Comparison of ENCODE assay signal across 8 cellular contexts in the genomic region with DNA sequence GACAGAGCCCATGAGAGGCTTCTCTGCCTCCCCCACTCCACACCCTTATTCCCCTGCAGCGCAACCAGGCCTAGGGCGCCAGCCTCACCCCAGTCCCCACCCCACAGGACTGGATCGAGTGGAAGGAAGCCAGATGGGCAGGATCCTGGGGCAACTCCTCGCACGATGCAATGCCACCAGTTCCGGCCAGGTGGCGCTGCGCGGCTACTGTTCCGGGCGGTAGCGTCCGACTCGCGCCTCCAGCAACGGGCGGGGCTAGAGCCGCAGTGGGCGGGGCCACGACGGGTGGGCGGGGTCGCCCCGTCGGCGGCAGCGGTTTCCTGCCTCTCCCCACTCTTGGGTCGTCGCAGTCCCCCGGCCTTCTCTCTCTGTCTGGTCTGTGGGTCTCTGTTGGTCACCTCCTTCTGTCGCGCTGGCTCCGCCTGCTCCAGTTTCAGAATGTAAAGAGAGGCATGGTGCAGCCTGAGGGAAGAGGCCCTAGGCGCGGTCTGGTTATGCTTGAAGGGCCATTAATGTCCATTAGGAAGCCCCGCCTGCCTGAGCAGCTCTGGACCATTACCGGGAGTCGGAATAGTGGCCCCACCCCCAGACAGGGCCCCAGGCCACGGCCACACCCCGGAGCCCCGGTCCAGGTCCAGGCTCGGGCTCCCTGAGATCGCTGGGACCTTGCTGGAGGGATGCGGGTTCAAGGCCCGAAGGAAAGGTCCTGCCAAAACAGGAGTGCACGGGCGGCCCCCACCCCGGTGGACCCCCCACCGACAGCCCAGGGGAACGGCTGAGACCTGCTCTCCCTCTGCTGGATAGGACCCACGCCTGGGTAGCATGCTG. TPM values are rescaled to one million over a fixed set of nuclear protein-coding genes. Genes with fewer than 3 reads are reported as not detected.
DNase-seq lines count a peak whose midpoint lies in the region; ATAC-seq and TF ChIP-seq lines count a peak whose summit lies in the region.

No MANE protein-coding gene starts in this region.

- peak overlapping the region; percentile 97 for H2AFZ ChIP-seq in osteoblast (ENCODE audit: low read length)

- peaks cover 11% of the 10 kb centered on the region for H3K79me2 ChIP-seq in osteoblast (ENCODE audit: insufficient read depth, low read length)

- H3K9me3 ChIP-seq in SK-N-MC (ENCODE audit: low read depth, low read length): no peaks in the 10 kb centered on the region
- H3K9me3 ChIP-seq in osteoblast (ENCODE audit: low read depth, low read length): no peaks in the 10 kb centered on the region
- no peaks in the 10 kb centered on the region for H3K9me3 ChIP-seq in thoracic aorta

- H3K4me3 ChIP-seq in LNCaP clone FGC (ENCODE audit: low read depth, low read length): peak overlapping the region; percentile 28
- peak overlapping the region; percentile 60 for H3K4me3 ChIP-seq in SK-N-MC
- peak overlapping the region; percentile 70 for H3K4me3 ChIP-seq in osteoblast (ENCODE audit: insufficient read depth, low read length)
- H3K4me3 ChIP-seq in thoracic aorta: peak overlapping the region; percentile 63

- H3K4me1 ChIP-seq in osteoblast (ENCODE audit: insufficient read depth, low read length) (peaks cover 14% of the 10 kb centered on the region), thoracic aorta (ENCODE audit: control insufficient read depth in 1 of 2, low read depth in 2 of 2) (peaks cover 14 to 58% of the 10 kb centered on the region in 2 donors)

- no peak overlapping the region for H3K27ac ChIP-seq in SK-N-MC
- H3K27ac ChIP-seq in osteoblast (ENCODE audit: low read depth, low read length): no peak overlapping the region
- peak overlapping the region in 1 of 2 donors; percentile 69 for H3K27ac ChIP-seq in thoracic aorta

- ATAC-seq in GM21529 (IDR thresholded peaks at IDR 0.05; ENCODE audit: unreplicated experiment): peak; percentile 79
- peak; percentile 76 for ATAC-seq in thoracic aorta (ENCODE audit: insufficient number of reproducible peaks, low FRiP score, low read depth)

- no peaks in the 10 kb centered on the region for H3K36me3 ChIP-seq in SK-N-MC (ENCODE audit: insufficient read depth, low read length)
- no peaks in the 10 kb centered on the region for H3K36me3 ChIP-seq in osteoblast (ENCODE audit: insufficient read depth, low read length)
- no peaks in the 10 kb centered on the region for H3K36me3 ChIP-seq in thoracic aorta

- H3K4me2 ChIP-seq in osteoblast (ENCODE audit: insufficient read depth, low read length): peak overlapping the region; percentile 91

- peaks cover 10% of the 10 kb centered on the region for H4K20me1 ChIP-seq in osteoblast (ENCODE audit: insufficient read depth, low read length)

- peak; percentile 61 for DNase-seq in DMS 273 treated with DMSO at 0.1 percent for 48 hours (lab: John Stamatoyannopoulos, UW)
- no peak for DNase-seq in LNCaP clone FGC (ENCODE audit: low read depth)
- no peak for DNase-seq in SK-N-MC (ENCODE audit: low read depth, low spot score)
- DNase-seq in activated naive CD4-positive, alpha-beta T cell treated with anti-CD3 and anti-CD28 coated beads, Interleukin-2, amount 50 U/mL, for 16 hours: peak; percentile 94
- peak; percentile 86 to 99 (median 95) for DNase-seq in head of caudate nucleus
- DNase-seq in osteoblast (ENCODE audit: insufficient read length, low spot score, missing footprints): peak; percentile 100
- peak; percentile 69 for DNase-seq in thoracic aorta (ENCODE audit: low spot score)

- no peak overlapping the region for H3K9ac ChIP-seq in SK-N-MC (ENCODE audit: insufficient read length)

- H3K27me3 ChIP-seq in osteoblast (ENCODE audit: insufficient read depth, low read length) (peaks cover 19% of the 10 kb centered on the region), thoracic aorta (replicated peaks; ENCODE audit: insufficient read depth) (peaks cover 6% of the 10 kb centered on the region)

- intact Hi-C loops in head of caudate nucleus (cut with DNase I): loop anchor here (5.0 kb wide), 1 partner anchor 134 kb away; a partner anchor contains a TSS

- TF ChIP-seq CTCF in LNCaP clone FGC (IDR thresholded peaks at IDR 0.05; ENCODE audit: control insufficient read depth, extremely low read depth, insufficient read depth): peak; percentile 94
- TF ChIP-seq CTCF in osteoblast (IDR thresholded peaks at IDR 0.05; ENCODE audit: extremely low read depth, low read depth, low read length): peak; percentile 82
- peak; percentile 98 for TF ChIP-seq CTCF in thoracic aorta (IDR thresholded peaks at IDR 0.05)

RNA-seq across cellular contexts. Expression of a gene that starts 3.4 kb away (rescaled TPM):
- total RNA-seq in osteoblast (26.8 and 33.7 TPM in 2 replicates), thoracic aorta (10 to 100 TPM; 66.0 to 84.1 TPM)

RNA-seq across cellular contexts. Expression of a gene that starts 3.7 kb away (rescaled TPM):
- total RNA-seq in osteoblast (not detected in 2 replicates), thoracic aorta (not detected)

RNA-seq across cellular contexts. Expression of a gene that starts 13.7 kb away (rescaled TPM):
- total RNA-seq in osteoblast (17.7 and 21.0 TPM in 2 replicates), thoracic aorta (10 to 100 TPM; 65.8 to 68.5 TPM)

RNA-seq across cellular contexts. Expression of a gene that starts 24.3 kb away (rescaled TPM):
- total RNA-seq in osteoblast (22.8 and 24.8 TPM in 2 replicates), thoracic aorta (10 to 100 TPM in 1 of 2 donors, 1 to 10 TPM in 1; 7.7 to 13.4 TPM)

RNA-seq across cellular contexts. Expression of a gene that starts 24.5 kb away (rescaled TPM):
- total RNA-seq in osteoblast (73.1 and 78.9 TPM in 2 replicates), thoracic aorta (100 to 1,000 TPM; 112 to 123 TPM)

Comparison
In these comparisons a context has a peak if more than half of its experiments do, and no peak if none do; other contexts are left out.
1. DNase-seq: peak in DMS 273 treated with DMSO at 0.1 percent for 48 hours (single experiment), activated naive CD4-positive, alpha-beta T cell treated with anti-CD3 and anti-CD28 coated beads, Interleukin-2, amount 50 U/mL, for 16 hours (single experiment), head of caudate nucleus (42 of 42), osteoblast (single experiment) and thoracic aorta (single experiment); none in LNCaP clone FGC (single experiment) and SK-N-MC (single experiment).
2. Peak in every context shown above with its lines, with median percentiles within 50 percentile points of each other: H3K4me3 ChIP-seq and CTCF ChIP-seq.